Comparison of ENCODE assay signal across 18 cellular contexts in the genomic region with DNA sequence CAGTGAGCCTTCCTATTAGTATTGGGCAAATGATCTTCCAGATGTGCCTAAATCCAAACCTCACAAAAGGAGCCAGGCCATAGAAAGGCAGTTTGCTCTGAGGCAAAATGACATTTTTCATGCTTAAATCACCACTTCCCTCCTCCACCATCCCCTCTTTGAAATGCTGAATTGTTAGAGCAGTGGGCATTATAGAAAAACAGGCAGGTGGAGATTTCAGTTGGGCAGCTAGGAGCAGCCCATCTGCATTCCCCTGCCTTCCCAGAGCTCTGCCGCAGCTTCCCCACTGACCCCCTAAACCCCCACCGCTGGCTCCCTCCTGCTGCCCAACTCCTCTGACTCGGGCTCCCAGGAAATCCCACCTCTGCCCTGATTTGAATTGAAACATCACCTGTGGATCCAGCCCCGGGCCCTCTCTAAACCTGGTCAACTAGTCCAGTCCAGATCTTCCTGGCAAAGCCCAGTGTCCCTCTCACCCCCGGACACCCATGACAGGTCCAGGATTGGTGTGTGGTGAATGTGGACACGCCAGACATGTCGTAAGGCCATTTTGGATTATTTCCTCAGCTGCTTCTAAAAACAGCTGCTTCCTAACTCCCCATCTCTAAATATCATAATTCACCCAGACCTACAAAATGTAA.
"Had no signal": no experiment of that assay in that cellular context is flagged by ENCODE, and none has a peak within 500 bp of the region (broad histone marks: within the 10 kb centered on the region; RNA-seq: fewer than 3 reads in every experiment).

No MANE protein-coding gene starts in this region.

- H3K4me3 ChIP-seq: lung, skin epidermis, tibial artery had no signal

- H3K4me3 Mint-ChIP-seq: activated CD4-positive, alpha-beta memory T cell treated with anti-CD3 and anti-CD28 coated beads for 36 hours; activated CD4-positive, alpha-beta T cell treated with anti-CD3 and anti-CD28 coated beads for 36 hours; activated CD8-positive, alpha-beta memory T cell treated with anti-CD3 and anti-CD28 coated beads, Interleukin-2, amount 10 ng/mL, durations not matched to agents 7 days and 5 days; activated T-cell treated with anti-CD3 and anti-CD28 coated beads, Interleukin-2, amount 50 U/mL, for 24 hours; immature natural killer cell; T-helper 1 cell treated with Interleukin-12 subunit alpha and Interleukin-12 subunit beta and Interleukin-4 antibody, amounts not matched to agents 30 μg/mL and 1 μg/mL, for 36 hours had no signal

- H3K27ac ChIP-seq: neutrophil, parathyroid adenoma, skin epidermis, tibial artery, WERI-Rb-1 had no signal

- H3K4me1 ChIP-seq: parathyroid adenoma had no signal

- H3K4me1 Mint-ChIP-seq: activated CD4-positive, alpha-beta T cell treated with anti-CD3 and anti-CD28 coated beads for 36 hours; activated CD8-positive, alpha-beta memory T cell treated with anti-CD3 and anti-CD28 coated beads, Interleukin-2, amount 10 ng/mL, durations not matched to agents 7 days and 5 days; immature natural killer cell; naive B cell had no signal

- H3K79me2 ChIP-seq: parathyroid adenoma had no signal

- H3K27ac Mint-ChIP-seq: activated CD4-positive, alpha-beta memory T cell treated with anti-CD3 and anti-CD28 coated beads for 36 hours; activated CD4-positive, alpha-beta T cell treated with anti-CD3 and anti-CD28 coated beads for 36 hours; activated CD8-positive, alpha-beta memory T cell treated with anti-CD3 and anti-CD28 coated beads, Interleukin-2, amount 10 ng/mL, durations not matched to agents 7 days and 5 days; activated T-cell treated with anti-CD3 and anti-CD28 coated beads, Interleukin-2, amount 50 U/mL, for 24 hours; immature natural killer cell; naive B cell; T-helper 1 cell treated with Interleukin-12 subunit alpha and Interleukin-12 subunit beta and Interleukin-4 antibody, amounts not matched to agents 30 μg/mL and 1 μg/mL, for 36 hours had no signal

- H3K36me3 Mint-ChIP-seq: activated CD4-positive, alpha-beta memory T cell treated with anti-CD3 and anti-CD28 coated beads for 36 hours; activated CD8-positive, alpha-beta memory T cell treated with anti-CD3 and anti-CD28 coated beads, Interleukin-2, amount 10 ng/mL, durations not matched to agents 7 days and 5 days; immature natural killer cell; naive B cell had no signal

- H3K27me3 ChIP-seq: neutrophil had no signal

- DNase-seq: activated CD4-positive, alpha-beta memory T cell treated with anti-CD3 and anti-CD28 coated beads for 36 hours; activated CD4-positive, alpha-beta T cell treated with anti-CD3 and anti-CD28 coated beads for 36 hours; activated CD8-positive, alpha-beta memory T cell treated with anti-CD3 and anti-CD28 coated beads, Interleukin-2, amount 10 ng/mL, durations not matched to agents 7 days and 5 days; activated naive CD4-positive, alpha-beta T cell treated with anti-CD3 and anti-CD28 coated beads, Interleukin-2, amount 50 U/mL, for 16 hours; activated T-cell treated with anti-CD3 and anti-CD28 coated beads, Interleukin-2, amount 50 U/mL, for 24 hours; glutamatergic neuron; immature natural killer cell; naive B cell; stimulated activated CD4-positive, alpha-beta T cell treated with anti-CD3 and anti-CD28 coated beads, Interleukin-15, amount 100 ng/mL, for 24 hours; stimulated activated CD4-positive, alpha-beta T cell treated with anti-CD3 and anti-CD28 coated beads, Interleukin-4, amount 100 ng/mL, for 1 hour; stimulated activated naive CD4-positive, alpha-beta T cell; tibial artery had no signal

- H3K36me3 ChIP-seq: neutrophil, tibial artery, WERI-Rb-1 had no signal

- H2AFZ ChIP-seq: parathyroid adenoma had no signal

- ATAC-seq: activated CD4-positive, alpha-beta T cell treated with anti-CD3 and anti-CD28 coated beads for 36 hours; activated CD8-positive, alpha-beta memory T cell treated with anti-CD3 and anti-CD28 coated beads, Interleukin-2, amount 10 ng/mL, durations not matched to agents 7 days and 5 days had no signal

- H3K9me3 ChIP-seq: neutrophil had no signal

- H3K27me3 Mint-ChIP-seq: activated CD4-positive, alpha-beta memory T cell treated with anti-CD3 and anti-CD28 coated beads for 36 hours; activated CD8-positive, alpha-beta memory T cell treated with anti-CD3 and anti-CD28 coated beads, Interleukin-2, amount 10 ng/mL, durations not matched to agents 7 days and 5 days; activated T-cell treated with anti-CD3 and anti-CD28 coated beads, Interleukin-2, amount 50 U/mL, for 24 hours had no signal

- H3K9ac ChIP-seq: parathyroid adenoma had no signal
